ENCODE assay signal across 8 cellular contexts in genomic region chr6:106629859-106630163, GRCh38. TPM values are rescaled to one million over a fixed set of nuclear protein-coding genes. Genes with fewer than 3 reads are reported as not detected.
DNase-seq lines count a peak whose midpoint lies in the region; ATAC-seq, FAIRE-seq and TF ChIP-seq lines count a peak whose summit lies in the region.

No MANE protein-coding gene starts in this region.

- peaks cover 66% of the 10 kb centered on the region for H3K79me2 ChIP-seq in DND-41 (ENCODE audit: insufficient read depth, low read length)

- H3K4me1 Mint-ChIP-seq in endothelial cell (ENCODE audit: unreplicated experiment), result peaks cover 10% of the 10 kb centered on the region

- no peaks in the 10 kb centered on the region for H3K36me3 Mint-ChIP-seq in endothelial cell (ENCODE audit: low read depth, unreplicated experiment)

- H3K4me3 Mint-ChIP-seq in endothelial cell (ENCODE audit: unreplicated experiment), result peak overlapping the region; percentile 97

- WGBS in pancreas, 2 donors, result 1% methylated on average over 14 of the region's 14 CpGs

- peak overlapping the region; percentile 79 for H3K27ac ChIP-seq in DND-41 (ENCODE audit: low read length)
- peak overlapping the region; percentile 52 to 76 (median 64) for H3K27ac ChIP-seq in pancreas

- H3K36me3 ChIP-seq in DND-41 (ENCODE audit: insufficient read depth, low read length) (no peaks in the 10 kb centered on the region), pancreas (no peaks in the 10 kb centered on the region)

- no peaks in the 10 kb centered on the region for H3K27me3 ChIP-seq in DND-41 (ENCODE audit: insufficient read depth, low read length, poor library complexity)
- H3K27me3 ChIP-seq in pancreas, result no peaks in the 10 kb centered on the region

- H3K27me3 Mint-ChIP-seq in endothelial cell (ENCODE audit: unreplicated experiment), result no peaks in the 10 kb centered on the region

- H4K20me1 ChIP-seq in DND-41 (ENCODE audit: insufficient read depth, low read length), result peaks cover 15% of the 10 kb centered on the region; the same call in 1 of the 2 replicates

- no peak for FAIRE-seq in pancreas (lab: Jason Lieb, UNC)

- peak overlapping the region; percentile 83 for H2AFZ ChIP-seq in DND-41 (ENCODE audit: low read depth, low read length)

- H3K4me1 ChIP-seq in DND-41 (ENCODE audit: insufficient read depth, low read length) (peaks cover 35% of the 10 kb centered on the region), pancreas (peaks cover 0 to 23% (median 18%) of the 10 kb centered on the region in 3 donors)

- peak overlapping the region; percentile 96 for H3K4me2 ChIP-seq in DND-41 (ENCODE audit: insufficient read depth, low read length)

- no peak for DNase-seq in DND-41
- DNase-seq in NCI-H69 (lab: John Stamatoyannopoulos, UW), result peak; percentile 60
- DNase-seq in endothelial cell (ENCODE audit: low spot score), result no peak
- no peak for DNase-seq in pancreas
- no peak for DNase-seq in NCI-H2029 treated with DMSO at 0.1 percent for 48 hours (lab: John Stamatoyannopoulos, UW)
- no peak for DNase-seq in ureter (ENCODE audit: low spot score)
- no peak for DNase-seq in DMS153 (lab: John Stamatoyannopoulos, UW)

- H3K9ac ChIP-seq in DND-41 (ENCODE audit: low read depth, low read length), result peak overlapping the region; percentile 65

- H3K9me3 Mint-ChIP-seq in endothelial cell (ENCODE audit: unreplicated experiment), result no peaks in the 10 kb centered on the region

- TF ChIP-seq CTCF in DND-41 (IDR thresholded peaks at IDR 0.05; ENCODE audit: borderline replicate concordance, extremely low read depth, low read length, poor library complexity, severe bottlenecking), result no peak
- no peak for TF ChIP-seq CTCF in endothelial cell (IDR thresholded peaks at IDR 0.05; ENCODE audit: unreplicated experiment)
- no peak for TF ChIP-seq CTCF in pancreas (IDR thresholded peaks at IDR 0.05)

- peak overlapping the region; percentile 57 to 68 for H3K4me3 ChIP-seq in DND-41 (ENCODE audit: low read depth in 1 of 2, low read length in 2 of 2)
- peak overlapping the region; percentile 59 to 91 (median 82) for H3K4me3 ChIP-seq in pancreas

- ATAC-seq in DND-41 (ENCODE audit: insufficient read depth, low read depth) (no peak; the same call in 2 of the 3 replicates), pancreas (no peak), HG02973 (IDR thresholded peaks at IDR 0.05; ENCODE audit: unreplicated experiment) (no peak)

- H3K27ac Mint-ChIP-seq in endothelial cell (ENCODE audit: unreplicated experiment), result peak overlapping the region; percentile 94

- H3K9me3 ChIP-seq in DND-41 (ENCODE audit: insufficient read depth, low read length, severe bottlenecking) (no peaks in the 10 kb centered on the region), pancreas (no peaks in the 10 kb centered on the region)

- intact Hi-C loops in pancreas (cut with DNase I), result no loop called here

RNA-seq across cellular contexts. Expression of gene QRSL1, which starts 0.4 kb away (rescaled TPM):
- 10.9 TPM for total RNA-seq in endothelial cell (ENCODE audit: unreplicated experiment)
- total RNA-seq in pancreas, result 1 to 10 TPM; 3.9 to 8.4 (median 6.6) TPM
- polyA plus RNA-seq in pancreas, result 1 to 10 TPM; 3.2 to 5.3 TPM
- total RNA-seq in ureter, result 17.0 TPM

RNA-seq across cellular contexts. Expression of gene RTN4IP1, which starts 0.5 kb away (rescaled TPM):
- total RNA-seq in endothelial cell (ENCODE audit: unreplicated experiment) (3.3 TPM), pancreas (1 to 10 TPM; 1.5 to 3.7 (median 2.2) TPM), ureter (5.5 TPM)
- 1 to 10 TPM; 1.8 to 2.5 TPM for polyA plus RNA-seq in pancreas
